ENCODE assay signal across 9 cellular contexts in the genomic region with DNA sequence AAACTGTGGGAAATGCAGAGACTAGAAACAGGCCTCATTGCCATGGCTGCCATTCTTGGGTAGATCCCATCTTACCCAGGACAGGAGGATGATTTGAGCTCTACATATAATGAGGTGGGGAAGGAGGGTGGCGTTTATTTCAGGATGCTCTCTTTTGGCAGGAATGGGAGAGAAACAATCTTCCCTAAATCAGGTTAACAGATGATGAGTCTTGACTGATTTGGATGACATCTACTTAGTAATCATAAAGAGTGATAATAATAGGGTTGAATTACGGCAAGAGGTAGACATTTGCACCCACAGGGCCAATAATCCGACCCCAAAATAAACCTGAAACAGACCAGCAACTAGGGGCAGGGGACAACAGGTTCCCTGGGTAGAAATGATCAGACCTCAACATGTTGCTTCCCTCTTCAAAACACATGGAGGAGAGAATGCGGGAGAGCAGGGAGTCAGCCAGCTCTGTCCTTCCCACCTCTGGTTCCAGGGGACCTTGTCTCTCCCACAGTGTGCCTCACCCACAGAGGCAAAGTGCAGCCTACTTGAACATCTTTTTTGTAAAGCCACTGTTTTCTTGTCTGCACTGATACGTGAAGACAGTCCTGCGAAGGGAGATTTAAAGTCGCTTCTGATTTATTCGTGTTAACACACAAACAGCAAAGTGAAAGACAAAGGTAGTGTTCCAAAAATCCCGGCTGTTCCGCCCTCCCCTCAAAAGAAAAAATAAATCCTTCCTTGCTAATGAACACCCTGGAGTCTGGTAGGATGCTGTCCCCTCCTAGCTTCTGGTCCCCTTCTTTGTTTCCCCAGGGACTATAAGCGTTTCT. TPM values are rescaled to one million over a fixed set of nuclear protein-coding genes. Genes with fewer than 3 reads are reported as not detected.
DNase-seq lines count a peak whose midpoint lies in the region; ATAC-seq, FAIRE-seq and TF ChIP-seq lines count a peak whose summit lies in the region.
"Had no signal": no experiment of that assay in that cellular context is flagged by ENCODE, and none has a peak within 500 bp of the region (broad histone marks: within the 10 kb centered on the region; RNA-seq: fewer than 3 reads in every experiment).

No MANE protein-coding gene starts in this region.

- H3K9me3 Mint-ChIP-seq in neural progenitor cell, result peaks cover 11% of the 10 kb centered on the region

- H3K9ac ChIP-seq in H1 (replicated peaks in 1 of 4; ENCODE audit: extremely low read depth in 1 of 4, low read depth in 3 of 4, low read length in 3 of 4) (no peak overlapping the region), neural progenitor cell (no peak overlapping the region)

- H2BK12ac ChIP-seq in H1 (ENCODE audit: low read depth, low read length), result no peak overlapping the region

- H2AFZ ChIP-seq in H1 (ENCODE audit: low read length) (no peak overlapping the region), neural progenitor cell (replicated peaks) (no peak overlapping the region)

- H4K5ac ChIP-seq in H1 (ENCODE audit: insufficient read length, low read depth, low read length), result no peak overlapping the region

- H3K4me3 Mint-ChIP-seq in neural progenitor cell, result peak overlapping the region; percentile 57

- H3K56ac ChIP-seq in H1 (replicated peaks; ENCODE audit: insufficient read length, low read depth, low read length), result no peak overlapping the region

- no peak for TF ChIP-seq RAD21 in H1 (IDR thresholded peaks at IDR 0.05 in 1 of 2, conservative IDR thresholded peaks at IDR 0.05 in 1 of 2; ENCODE audit: low read depth in 2 of 2, low read length in 2 of 2)

- no peak overlapping the region for H2BK5ac ChIP-seq in H1 (ENCODE audit: low read depth, low read length)

- H3K27me3 Mint-ChIP-seq in neural progenitor cell (ENCODE audit: insufficient read depth, low read depth), result peaks cover 44% of the 10 kb centered on the region

- peaks cover 0 to 19% (median 5%) of the 10 kb centered on the region in 4 experiments; a peak in 5 of 7 replicates for H3K4me1 ChIP-seq in H1 (replicated peaks in 1 of 4; ENCODE audit: control insufficient read depth in 3 of 4, insufficient read depth in 4 of 4, low read length in 3 of 4)
- H3K4me1 ChIP-seq in neural progenitor cell, result peaks cover 7% of the 10 kb centered on the region

- TF ChIP-seq POLR2A in H1 (IDR thresholded peaks at IDR 0.05; ENCODE audit: control extremely low read depth in 1 of 2, low read depth in 2 of 2, low read length in 2 of 2), result no peak

- H3K79me1 ChIP-seq in H1 (ENCODE audit: low read depth, low read length), result no peaks in the 10 kb centered on the region

- H3F3A ChIP-seq in neural progenitor cell (ENCODE audit: low read depth), result peaks cover 3% of the 10 kb centered on the region

- no peak overlapping the region for H2BK120ac ChIP-seq in H1 (replicated peaks; ENCODE audit: low read depth, low read length)

- no peak for DNase-seq in AG04450 (ENCODE audit: low read depth, low spot score)
- peak; percentile 73 for DNase-seq in HT-29 (ENCODE audit: low spot score)
- no peak for DNase-seq in H1 (ENCODE audit: low read depth in 1 of 2, low spot score in 2 of 2)
- DNase-seq in neural progenitor cell (ENCODE audit: low spot score), result no peak
- DNase-seq in activated gamma-delta T cell treated with Interleukin-2 at 50 U/mL for 16 hours, result no peak
- DNase-seq in cortex of kidney (lab: John Stamatoyannopoulos, UW), result no peak
- no peak for DNase-seq in AG08396 (ENCODE audit: low spot score)

- H3K4me3 ChIP-seq in AG04450 (ENCODE audit: low read depth, low read length), result peak overlapping the region; percentile 59; the same call in 1 of the 2 replicates
- peak overlapping the region in 1 of 4 experiments; percentile 54; a peak in 1 of 8 replicates for H3K4me3 ChIP-seq in H1 (ENCODE audit: extremely low read depth in 1 of 4, insufficient read depth in 2 of 4, low read depth in 3 of 4, low read length in 4 of 4)
- H3K4me3 ChIP-seq in neural progenitor cell, result peak overlapping the region; percentile 38

- no peak for FAIRE-seq in H1 (lab: Jason Lieb, UNC)
- FAIRE-seq: endometrium had no signal

- no peak overlapping the region for H2BK20ac ChIP-seq in H1 (ENCODE audit: low read length)

- H3K4me1 Mint-ChIP-seq in neural progenitor cell, result peaks cover 23% of the 10 kb centered on the region

- no peak overlapping the region for H2BK15ac ChIP-seq in H1 (ENCODE audit: low read length)

- peaks cover 18% of the 10 kb centered on the region; the same call in 1 of the 2 replicates for H3K23me2 ChIP-seq in H1 (ENCODE audit: low read depth, low read length)

- H2AK5ac ChIP-seq in H1 (ENCODE audit: low read depth, low read length), result 0 out of 2 replicates have a peak overlapping the region, but pooled peaks have one; percentile 20

- POLR2A ChIA-PET in AG04450 (lab: Yijun Ruan, JAX) (no interaction called here), H1 (lab: Charles Lee; ENCODE audit: partially characterized antibody) (interaction anchor here (0.7 kb wide), 1 partner anchor 47 kb away, joined by 3 read pairs; no protein-coding TSS in a partner anchor)

- no peak overlapping the region for H3K4ac ChIP-seq in H1 (replicated peaks; ENCODE audit: insufficient read length, low read depth, low read length)

- H3K9me3 ChIP-seq in AG04450 (ENCODE audit: control insufficient read depth, insufficient read depth, low read length) (peaks cover 15% of the 10 kb centered on the region; the same call in 1 of the 2 replicates), H1 (ENCODE audit: insufficient read depth in 2 of 2, low read depth in 1 of 2, low read length in 1 of 2) (peaks cover 0 to 3% of the 10 kb centered on the region in 2 experiments; a peak in 1 of 4 replicates), neural progenitor cell (ENCODE audit: low read depth) (no peaks in the 10 kb centered on the region)

- H4K20me1 ChIP-seq in H1 (replicated peaks in 1 of 2; ENCODE audit: control insufficient read depth in 1 of 2, insufficient read depth in 2 of 2, low read length in 2 of 2), result peaks cover 10 to 13% of the 10 kb centered on the region in 2 experiments
- H4K20me1 ChIP-seq in neural progenitor cell (ENCODE audit: low read depth), result peaks cover 42% of the 10 kb centered on the region

- TF ChIP-seq CTCF in AG04450 (IDR thresholded peaks at IDR 0.05; ENCODE audit: low read depth, low read length) (no peak), H1 (IDR thresholded peaks at IDR 0.05; ENCODE audit: control extremely low read depth in 1 of 3, insufficient read depth in 1 of 3, low read depth in 1 of 3, low read length in 3 of 3) (no peak), neural progenitor cell (IDR thresholded peaks at IDR 0.05) (no peak)

- no peaks in the 10 kb centered on the region for H3K36me3 Mint-ChIP-seq in neural progenitor cell

- H4K8ac ChIP-seq in H1 (ENCODE audit: extremely low read depth, insufficient read depth, low read length), result no peak overlapping the region

- CTCF ChIA-PET in AG04450 (lab: Charles Lee) (interaction anchor here (0.6 to 0.9 kb wide), 3 partner anchors 9 to 42 kb away, joined by 3 read pairs; no protein-coding TSS in a partner anchor), H1 (lab: Charles Lee; ENCODE audit: partially characterized antibody) (interaction anchor here (0.6 to 1.6 kb wide), 5 partner anchors 21 to 404 kb away, joined by 3 to 6 read pairs (median 3); no protein-coding TSS in a partner anchor)

- H3K79me2 ChIP-seq in H1 (ENCODE audit: control insufficient read depth in 1 of 2, insufficient read depth in 2 of 2, low read length in 2 of 2), result no peaks in the 10 kb centered on the region
- H3K79me2 ChIP-seq in neural progenitor cell (ENCODE audit: low read depth), result no peaks in the 10 kb centered on the region

- H3K36me3 ChIP-seq in H1 (ENCODE audit: control insufficient read depth in 2 of 4, insufficient read depth in 4 of 4, low read length in 3 of 4) (no peaks in the 10 kb centered on the region; a peak in 1 of 8 replicates), neural progenitor cell (no peaks in the 10 kb centered on the region)

- no peak overlapping the region for H3K23ac ChIP-seq in H1 (ENCODE audit: insufficient read length)

- WGBS in H1 (ENCODE audit: extremely low coverage in 1 of 2, insufficient coverage in 1 of 2, insufficient read length in 1 of 2, insufficient replicate concordance in 2 of 2, low coverage in 1 of 2, low lambda C conversion rate in 2 of 2, missing lambda C conversion rate in 1 of 2), 2 experiments, result 39% methylated on average over 11 of the region's 11 CpGs; no CpG with 5 or more reads in 1 of the 2 experiments

- H3K14ac ChIP-seq in H1 (ENCODE audit: insufficient read length), result no peak overlapping the region

- peaks cover 47% of the 10 kb centered on the region for H3K27me3 ChIP-seq in AG04450 (ENCODE audit: control insufficient read depth, insufficient read depth, low read length)
- peaks cover 57 to 59% (median 58%) of the 10 kb centered on the region in 4 experiments for H3K27me3 ChIP-seq in H1 (replicated peaks in 1 of 4; ENCODE audit: control insufficient read depth in 3 of 4, extremely low read depth in 1 of 4, insufficient read depth in 3 of 4, low read length in 3 of 4)
- peaks cover 72% of the 10 kb centered on the region for H3K27me3 ChIP-seq in neural progenitor cell

- no peak for TF ChIP-seq EP300 in H1 (IDR thresholded peaks at IDR 0.05; ENCODE audit: borderline replicate concordance in 1 of 2, low read depth in 2 of 2, low read length in 2 of 2)

- H3K27ac Mint-ChIP-seq in neural progenitor cell, result no peak overlapping the region

- H3K4me2 ChIP-seq in H1 (ENCODE audit: insufficient read depth in 1 of 2, low read depth in 2 of 2, low read length in 2 of 2) (peak overlapping the region; percentile 52 to 62), neural progenitor cell (peak overlapping the region; percentile 78)

- H3K27ac ChIP-seq in AG04450 (ENCODE audit: low read depth, low read length), result no peak overlapping the region
- no peak overlapping the region for H3K27ac ChIP-seq in H1 (ENCODE audit: low read depth, low read length)
- H3K27ac ChIP-seq in neural progenitor cell, result no peak overlapping the region

- no peak for ATAC-seq in GM19395 (IDR thresholded peaks at IDR 0.05; ENCODE audit: unreplicated experiment)

- no peak overlapping the region for H3K18ac ChIP-seq in H1 (ENCODE audit: extremely low read depth, low read length)

- no peak overlapping the region for H4K91ac ChIP-seq in H1 (replicated peaks; ENCODE audit: insufficient read length, low read length)

RNA-seq across cellular contexts. Expression of a gene that starts 3.9 kb away (rescaled TPM):
- 0.07 TPM in 1 of 2 replicates, not detected in the other for polyA plus RNA-seq in AG04450 (2011; rRNA removed)
- 0.17 TPM in 1 of 2 replicates, not detected in the other for polyA minus RNA-seq in AG04450 (2011; rRNA and poly(A)+ RNA removed)
- total RNA-seq in HT-29 (2014; rRNA removed; shearing (Covaris generic)), result 108 and 112 TPM in 2 replicates
- total RNA-seq in H1 (2021; fragmentation: NEBNext Ultra II Directional; extraction: Animal tissue kit (Norgen Biotek cat#: 25700)), result not detected in 2 replicates
- polyA plus RNA-seq in H1 (2011; rRNA removed), result 0.03 TPM in 2 replicates
- polyA plus RNA-seq in H1 (2011; cell fraction: cytosol; rRNA removed), result 0.05 TPM
- polyA plus RNA-seq in H1 (2011; cell fraction: nucleus; rRNA removed), result not detected
- polyA plus RNA-seq in H1 (2012, experiment 1 of 2), result 0.14 TPM in 1 of 4 replicates, not detected in the others
- polyA plus RNA-seq in H1 (2012, experiment 2 of 2), result 0.17 TPM
- 0.06 TPM for polyA plus RNA-seq in H1 (2013, experiment 1 of 2)
- polyA plus RNA-seq in H1 (2013, experiment 2 of 2), result 0.06 TPM
- not detected in 2 replicates for polyA minus RNA-seq in H1 (2011; rRNA and poly(A)+ RNA removed)
- not detected for polyA minus RNA-seq in H1 (2011; cell fraction: cytosol; rRNA and poly(A)+ RNA removed)
- polyA minus RNA-seq in H1 (2011; cell fraction: nucleus; rRNA and poly(A)+ RNA removed), result 0.30 TPM
- total RNA-seq in neural progenitor cell (ENCODE audit: low replicate concordance), result not detected in 2 replicates

Comparison
In these comparisons a context has a peak if more than half of its experiments do, and no peak if none do; other contexts are left out.
1. RNA of a gene that starts 3.9 kb away (total RNA-seq): 108 to 112 TPM in HT-29; not detected in H1 and not detected in neural progenitor cell; every median in the first group is over 10 times any median in the second.